In the genomic region with DNA sequence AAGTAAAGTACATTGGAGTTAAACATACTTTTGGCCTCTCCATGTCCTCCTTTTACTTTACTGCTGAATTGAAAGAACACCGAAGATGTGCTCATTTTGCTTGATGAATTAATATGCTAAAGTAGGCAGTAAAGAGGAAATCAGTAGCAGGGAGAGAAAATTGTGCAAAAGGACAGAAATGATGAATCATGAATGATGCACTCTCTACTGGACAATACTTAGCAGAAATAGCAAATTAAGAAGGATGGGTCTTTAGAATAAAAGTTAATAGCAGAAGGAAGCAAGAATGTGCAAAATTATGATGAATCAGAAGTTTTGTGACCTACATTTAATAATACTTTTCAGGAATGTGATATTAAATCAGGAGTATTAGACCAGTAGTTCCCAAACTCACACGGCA, we compare ENCODE assay signal across 33 cellular contexts. TPM values are rescaled to one million over a fixed set of nuclear protein-coding genes. Genes with fewer than 3 reads are reported as not detected.
"Had no signal": no experiment of that assay in that cellular context is flagged by ENCODE, and none has a peak within 500 bp of the region (broad histone marks: within the 10 kb centered on the region; RNA-seq: fewer than 3 reads in every experiment).

No MANE protein-coding gene starts in this region.

- H3K4me1 Mint-ChIP-seq: memory B cell; naive B cell; neural crest cell; stimulated activated effector memory CD8-positive, alpha-beta T cell treated with anti-CD3 and anti-CD28 coated beads, Interleukin-12 subunit alpha, Interleukin-12 subunit beta, amount 100 ng/mL, for 72 hours had no signal

- DNase-seq: cortex of kidney; effector memory CD8-positive, alpha-beta T cell; foreskin keratinocyte; heart left ventricle; islet precursor cell; left ventricle myocardium superior; lower lobe of right lung; mucosa of descending colon; naive B cell; stimulated activated CD4-positive, alpha-beta T cell treated with anti-CD3 and anti-CD28 coated beads, Interleukin-12 subunit alpha, Interleukin-12 subunit beta, amount 100 ng/mL, for 4 hours; stimulated activated CD4-positive, alpha-beta T cell treated with anti-CD3 and anti-CD28 coated beads, Interleukin-2, amount 100 ng/mL, for 24 hours; stimulated activated CD4-positive, alpha-beta T cell treated with anti-CD3 and anti-CD28 coated beads, Interleukin-4, amount 100 ng/mL, for 24 hours; stimulated activated naive CD4-positive, alpha-beta T cell treated with Interleukin-2 at 50 U/mL for 16 hours; stomach; thyroid gland; trophoblast cell had no signal

- FAIRE-seq: endometrium had no signal

- H3K79me2 ChIP-seq: hepatocyte had no signal

- H3K9me3 Mint-ChIP-seq: effector memory CD8-positive, alpha-beta T cell; memory B cell; natural killer cell treated with Interleukin-12 subunit alpha and Interleukin-12 subunit beta and Interleukin-15 and Interleukin-18, amount 100 ng/mL, for 72 hours; neural crest cell; stimulated activated effector memory CD8-positive, alpha-beta T cell treated with anti-CD3 and anti-CD28 coated beads, Interleukin-12 subunit alpha, Interleukin-12 subunit beta, amount 100 ng/mL, for 72 hours had no signal

- H3K36me3 Mint-ChIP-seq: memory B cell; naive B cell; natural killer cell treated with Interleukin-12 subunit alpha and Interleukin-12 subunit beta and Interleukin-15 and Interleukin-18, amount 100 ng/mL, for 72 hours; stimulated activated effector memory CD8-positive, alpha-beta T cell treated with anti-CD3 and anti-CD28 coated beads, Interleukin-12 subunit alpha, Interleukin-12 subunit beta, amount 100 ng/mL, for 72 hours had no signal

- ATAC-seq: effector memory CD8-positive, alpha-beta T cell; foreskin keratinocyte; gastroesophageal sphincter; heart left ventricle; left ventricle myocardium superior; lower lobe of right lung; mucosa of descending colon; sciatic nerve; stimulated activated effector memory CD8-positive, alpha-beta T cell treated with anti-CD3 and anti-CD28 coated beads, Interleukin-12 subunit alpha, Interleukin-12 subunit beta, amount 100 ng/mL, for 72 hours had no signal

- H2AFZ ChIP-seq: hepatocyte had no signal

- H3K36me3 ChIP-seq: gastroesophageal sphincter, heart left ventricle, lower lobe of right lung, prostate gland, right atrium auricular region, stomach, thyroid gland, vagina had no signal

- H3K4me3 Mint-ChIP-seq: effector memory CD8-positive, alpha-beta T cell; memory B cell; naive B cell; natural killer cell treated with Interleukin-12 subunit alpha and Interleukin-12 subunit beta and Interleukin-15 and Interleukin-18, amount 100 ng/mL, for 72 hours; neural crest cell; stimulated activated effector memory CD8-positive, alpha-beta T cell treated with anti-CD3 and anti-CD28 coated beads, Interleukin-12 subunit alpha, Interleukin-12 subunit beta, amount 100 ng/mL, for 72 hours had no signal

- H3K27me3 ChIP-seq: right atrium auricular region, thyroid gland, vagina had no signal

- H3K4me3 ChIP-seq: gastroesophageal sphincter, heart left ventricle, hepatocyte, lower lobe of right lung, mucosa of descending colon, prostate gland, right atrium auricular region, smooth muscle cell, stomach, thyroid gland, vagina had no signal

- H3K27ac ChIP-seq: foreskin keratinocyte, gastroesophageal sphincter, heart left ventricle, hepatocyte, lower lobe of right lung, prostate gland, right atrium auricular region, stomach, thyroid gland, vagina had no signal

- H3K4me1 ChIP-seq: foreskin keratinocyte, gastroesophageal sphincter, heart left ventricle, lower lobe of right lung, prostate gland, right atrium auricular region, stomach had no signal

- H3K4me2 ChIP-seq: hepatocyte, smooth muscle cell had no signal

- H3K9me3 ChIP-seq: gastroesophageal sphincter, heart left ventricle, lower lobe of right lung, mucosa of descending colon, prostate gland, right atrium auricular region, stomach, thyroid gland, vagina had no signal

- H3K27ac Mint-ChIP-seq: effector memory CD8-positive, alpha-beta T cell; memory B cell; naive B cell; natural killer cell treated with Interleukin-12 subunit alpha and Interleukin-12 subunit beta and Interleukin-15 and Interleukin-18, amount 100 ng/mL, for 72 hours; stimulated activated effector memory CD8-positive, alpha-beta T cell treated with anti-CD3 and anti-CD28 coated beads, Interleukin-12 subunit alpha, Interleukin-12 subunit beta, amount 100 ng/mL, for 72 hours had no signal

RNA-seq across cellular contexts. Expression of a gene that starts 8.4 kb away (rescaled TPM):
- total RNA-seq: dermis microvascular lymphatic vessel endothelial cell; foreskin keratinocyte; gastroesophageal sphincter; heart left ventricle; hepatocyte; left ventricle myocardium superior; lower lobe of right lung; mucosa of descending colon; natural killer cell treated with Interleukin-12 subunit alpha and Interleukin-12 subunit beta and Interleukin-15 and Interleukin-18, amount 100 ng/mL, for 72 hours; neural crest cell; osteocyte; prostate gland; right atrium auricular region; sciatic nerve; smooth muscle cell; stomach; subcutaneous adipose tissue; temporal lobe; thyroid gland; ureter; vagina had no signal

RNA-seq across cellular contexts. Expression of a gene that starts 15.4 kb away (rescaled TPM):
- total RNA-seq: dermis microvascular lymphatic vessel endothelial cell; foreskin keratinocyte; gastroesophageal sphincter; heart left ventricle; hepatocyte; left ventricle myocardium superior; lower lobe of right lung; mucosa of descending colon; natural killer cell treated with Interleukin-12 subunit alpha and Interleukin-12 subunit beta and Interleukin-15 and Interleukin-18, amount 100 ng/mL, for 72 hours; neural crest cell; osteocyte; right atrium auricular region; sciatic nerve; smooth muscle cell; stomach; subcutaneous adipose tissue; temporal lobe; thyroid gland; ureter; vagina had no signal

RNA-seq across cellular contexts. Expression of a gene that starts 23.4 kb away (rescaled TPM):
- total RNA-seq: dermis microvascular lymphatic vessel endothelial cell; foreskin keratinocyte; gastroesophageal sphincter; hepatocyte; left ventricle myocardium superior; mucosa of descending colon; natural killer cell treated with Interleukin-12 subunit alpha and Interleukin-12 subunit beta and Interleukin-15 and Interleukin-18, amount 100 ng/mL, for 72 hours; neural crest cell; osteocyte; right atrium auricular region; sciatic nerve; smooth muscle cell; stomach; subcutaneous adipose tissue; temporal lobe; ureter; vagina had no signal

RNA-seq across cellular contexts. Expression of a gene that starts 54.3 kb away (rescaled TPM):
- total RNA-seq: dermis microvascular lymphatic vessel endothelial cell; natural killer cell treated with Interleukin-12 subunit alpha and Interleukin-12 subunit beta and Interleukin-15 and Interleukin-18, amount 100 ng/mL, for 72 hours; osteocyte had no signal

RNA-seq across cellular contexts. Expression of a gene that starts 55.3 kb away (rescaled TPM):
- total RNA-seq: dermis microvascular lymphatic vessel endothelial cell; foreskin keratinocyte; gastroesophageal sphincter; heart left ventricle; hepatocyte; left ventricle myocardium superior; lower lobe of right lung; mucosa of descending colon; natural killer cell treated with Interleukin-12 subunit alpha and Interleukin-12 subunit beta and Interleukin-15 and Interleukin-18, amount 100 ng/mL, for 72 hours; neural crest cell; osteocyte; prostate gland; right atrium auricular region; sciatic nerve; smooth muscle cell; stomach; subcutaneous adipose tissue; temporal lobe; ureter; vagina had no signal
